14 cellular contexts compared by ENCODE assay signal in the genomic region with DNA sequence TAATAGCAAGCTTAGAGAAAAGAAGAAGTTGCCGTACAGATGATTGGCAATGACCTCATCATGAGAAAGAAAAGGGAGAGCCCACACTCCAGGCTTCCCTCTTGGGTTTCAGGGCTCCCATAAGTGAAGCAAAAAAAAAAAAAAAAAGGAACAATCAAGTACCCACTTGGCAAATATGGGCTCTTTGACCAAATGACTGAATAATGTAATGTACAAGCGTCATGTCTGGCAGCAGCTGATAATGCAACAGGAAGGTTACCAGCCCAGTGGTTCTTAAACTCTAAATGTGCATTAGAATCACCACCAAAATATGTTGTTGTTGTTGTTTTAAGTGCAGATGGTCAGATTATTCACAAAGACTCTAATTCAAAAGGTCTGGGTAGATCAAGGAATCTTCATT. TPM values are rescaled to one million over a fixed set of nuclear protein-coding genes. Genes with fewer than 3 reads are reported as not detected.
A peak's percentile ranks its signal among the peaks of the same experiment; 100 is the strongest.
DNase-seq lines count a peak whose midpoint lies in the region; TF ChIP-seq lines count a peak whose summit lies in the region.
"Had no signal": no experiment of that assay in that cellular context is flagged by ENCODE, and none has a peak within 500 bp of the region (broad histone marks: within the 10 kb centered on the region; RNA-seq: fewer than 3 reads in every experiment).

No MANE protein-coding gene starts in this region.

- H3K9me3 ChIP-seq in osteoblast (ENCODE audit: low read depth, low read length) (no peaks in the 10 kb centered on the region), hepatocyte (ENCODE audit: low read depth) (no peaks in the 10 kb centered on the region)
- H3K9me3 ChIP-seq: gastroesophageal sphincter, right lobe of liver had no signal

- H2AFZ ChIP-seq in osteoblast (ENCODE audit: low read length) (no peak overlapping the region), hepatocyte (no peak overlapping the region)

- TF ChIP-seq CTCF in cardiac fibroblast (IDR thresholded peaks at IDR 0.05; ENCODE audit: low read depth, low read length) (no peak), osteoblast (IDR thresholded peaks at IDR 0.05; ENCODE audit: extremely low read depth, low read depth, low read length) (no peak), hepatocyte (IDR thresholded peaks at IDR 0.05; ENCODE audit: poor library complexity) (no peak)

- H3K79me2 ChIP-seq in osteoblast (ENCODE audit: insufficient read depth, low read length) (no peaks in the 10 kb centered on the region), hepatocyte (no peaks in the 10 kb centered on the region)

- H3K27ac ChIP-seq in osteoblast (ENCODE audit: low read depth, low read length) (peak overlapping the region; percentile 16), hepatocyte (no peak overlapping the region)
- H3K27ac ChIP-seq: gastroesophageal sphincter, right lobe of liver had no signal

- no peaks in the 10 kb centered on the region for H3K9me2 ChIP-seq in hepatocyte (replicated peaks; ENCODE audit: insufficient read depth)

- H3K27me3 ChIP-seq in osteoblast (ENCODE audit: insufficient read depth, low read length) (no peaks in the 10 kb centered on the region), hepatocyte (no peaks in the 10 kb centered on the region)
- H3K27me3 ChIP-seq: gastroesophageal sphincter, right lobe of liver had no signal

- H3K4me2 ChIP-seq in osteoblast (ENCODE audit: insufficient read depth, low read length), result no peak overlapping the region
- H3K4me2 ChIP-seq in hepatocyte, result no peak overlapping the region

- no peaks in the 10 kb centered on the region for H3K36me3 ChIP-seq in osteoblast (ENCODE audit: insufficient read depth, low read length)
- no peaks in the 10 kb centered on the region for H3K36me3 ChIP-seq in hepatocyte (replicated peaks; ENCODE audit: insufficient read depth, low read depth)
- H3K36me3 ChIP-seq: gastroesophageal sphincter, right lobe of liver had no signal

- DNase-seq in ELR (ENCODE audit: low read depth) (peak; percentile 59), NCI-H226 (peak; percentile 12), cardiac fibroblast (ENCODE audit: low read depth in 2 of 2) (peak; percentile 31 to 95), osteoblast (ENCODE audit: insufficient read length, low spot score, missing footprints) (peak; percentile 58), iPS-NIHi7 (ENCODE audit: extremely low spot score) (no peak), cortex of kidney (lab: John Stamatoyannopoulos, UW) (no peak), hepatocyte (ENCODE audit: low spot score) (no peak)
- DNase-seq in activated naive CD4-positive, alpha-beta T cell treated with anti-CD3 and anti-CD28 coated beads, Interleukin-2, amount 50 U/mL, for 16 hours, result no peak
- DNase-seq: activated naive CD4-positive, alpha-beta T cell treated with anti-CD3 and anti-CD28 coated beads for 36 hours; CD8-positive, alpha-beta T cell; KG1; right lobe of liver; T1000 had no signal

- H3K4me3 ChIP-seq in cardiac fibroblast (replicated peaks in 1 of 2; ENCODE audit: low read depth in 2 of 2, low read length in 2 of 2), result no peak overlapping the region
- no peak overlapping the region for H3K4me3 ChIP-seq in osteoblast (ENCODE audit: insufficient read depth, low read length)
- H3K4me3 ChIP-seq in hepatocyte, result no peak overlapping the region
- H3K4me3 ChIP-seq: gastroesophageal sphincter, right lobe of liver had no signal

- H4K20me1 ChIP-seq in osteoblast (ENCODE audit: insufficient read depth, low read length) (no peaks in the 10 kb centered on the region), hepatocyte (ENCODE audit: insufficient read depth, poor library complexity, severe bottlenecking) (no peaks in the 10 kb centered on the region)

- 93% methylated on average over 2 of the region's 2 CpGs for WGBS in hepatocyte (ENCODE audit: low lambda C conversion rate, missing lambda C conversion rate)

- H3K4me1 ChIP-seq in osteoblast (ENCODE audit: insufficient read depth, low read length) (peaks cover 26% of the 10 kb centered on the region), hepatocyte (ENCODE audit: insufficient read depth) (no peaks in the 10 kb centered on the region)

RNA-seq across cellular contexts. Expression of a gene that starts 13.5 kb away (rescaled TPM):
- 0.59 and 1.1 TPM in 2 replicates for total RNA-seq in osteoblast
- total RNA-seq in hepatocyte, result 2.6 and 3.9 TPM in 2 replicates
- 0.80 and 1.9 TPM in 2 replicates for polyA plus RNA-seq in hepatocyte

Comparison
In these comparisons a context has a peak if more than half of its experiments do, and no peak if none do; other contexts are left out.
1. DNase-seq: peak in ELR (single experiment), NCI-H226 (single experiment), cardiac fibroblast (2 of 2) and osteoblast (single experiment); none in iPS-NIHi7 (single experiment), cortex of kidney (single experiment), activated naive CD4-positive, alpha-beta T cell treated with anti-CD3 and anti-CD28 coated beads, Interleukin-2, amount 50 U/mL, for 16 hours (single experiment) and hepatocyte (single experiment).